In the genomic region with DNA sequence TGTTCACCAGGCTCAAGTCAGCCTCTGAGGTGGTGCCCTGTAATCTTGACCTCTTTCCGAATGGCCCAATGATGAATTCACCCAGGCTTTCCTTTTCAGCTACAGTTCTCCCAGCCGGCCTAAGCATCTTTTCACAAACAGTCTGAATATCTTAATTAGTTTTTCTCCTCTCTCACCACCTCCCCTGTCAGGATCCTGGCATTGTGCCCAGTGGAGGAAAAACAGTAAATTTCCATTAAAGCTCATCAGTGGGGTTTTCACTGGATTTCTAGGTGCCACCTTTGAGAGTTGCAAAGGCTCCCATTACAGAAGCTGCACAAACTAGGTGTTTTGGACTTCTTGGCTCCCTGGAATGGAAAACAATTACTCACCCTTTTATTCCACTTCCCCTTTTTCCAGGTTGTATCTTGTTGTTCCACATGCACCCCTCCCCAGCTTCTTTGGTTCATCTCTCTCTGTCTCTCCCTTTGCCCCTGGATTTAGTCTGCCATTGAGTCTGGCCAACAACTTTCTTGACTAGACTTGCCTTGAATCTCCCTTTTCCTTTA, we compare ENCODE assay signal across 14 cellular contexts.
DNase-seq lines count a peak whose midpoint lies in the region; ATAC-seq, FAIRE-seq and TF ChIP-seq lines count a peak whose summit lies in the region.
"Had no signal": no experiment of that assay in that cellular context is flagged by ENCODE, and none has a peak within 500 bp of the region (broad histone marks: within the 10 kb centered on the region; RNA-seq: fewer than 3 reads in every experiment).

No MANE protein-coding gene starts in this region.

- H3K27ac Mint-ChIP-seq in brain: peak overlapping the region in 4 of 5 experiments; percentile 3 to 56 (median 38)
- H3K27ac Mint-ChIP-seq: H9 had no signal

- H3K27me3 Mint-ChIP-seq in brain: peaks cover 4% of the 10 kb centered on the region

- peaks cover 14% of the 10 kb centered on the region for H3K4me1 Mint-ChIP-seq in brain

- DNase-seq in DMS 273 (lab: John Stamatoyannopoulos, UW; ENCODE audit: unreplicated experiment) (peak; percentile 4), DMS 273 treated with DMSO at 0.1 percent for 48 hours (lab: John Stamatoyannopoulos, UW) (no peak), GM12891 (ENCODE audit: insufficient read length, low spot score) (no peak), NCI-H2227 (lab: John Stamatoyannopoulos, UW; ENCODE audit: unreplicated experiment) (peak; percentile 64), T-helper 9 cell (no peak)
- DNase-seq in effector CD4-positive, alpha-beta T cell: no peak
- DNase-seq: H9, IMR-90, Kasumi-1, MV-4-11, NCI-H524 treated with DMSO at 0.1 percent for 48 hours, T1000 had no signal

- no peaks in the 10 kb centered on the region for H3K36me3 Mint-ChIP-seq in brain

- no peaks in the 10 kb centered on the region for H3K9me3 Mint-ChIP-seq in brain
- H3K9me3 Mint-ChIP-seq: H9 had no signal

- TF ChIP-seq POLR2A in GM12891 (IDR thresholded peaks at IDR 0.05; ENCODE audit: low read depth, low read length): no peak

- FAIRE-seq in GM12891 (lab: Jason Lieb, UNC): no peak

- no peak for ATAC-seq in HG03045 (IDR thresholded peaks at IDR 0.05; ENCODE audit: unreplicated experiment)

- H3K4me3 Mint-ChIP-seq in brain: peak overlapping the region in 1 of 5 experiments; percentile 4
- H3K4me3 Mint-ChIP-seq: H9 had no signal

- TF ChIP-seq CTCF in brain (conservative IDR thresholded peaks at IDR 0.05): no peak

TF ChIP-seq in GM12891, 5 proteins besides CTCF, POLR2A, EP300 and RAD21:
- TF ChIP-seq TAF1 (IDR thresholded peaks at IDR 0.05; ENCODE audit: low read depth, low read length) (no peak), SPI1 (IDR thresholded peaks at IDR 0.05; ENCODE audit: low read depth, low read length) (peak; percentile 31), POU2F2 (IDR thresholded peaks at IDR 0.05; ENCODE audit: low read depth, low read length) (no peak)

Comparison
In these comparisons a context has a peak if more than half of its experiments do, and no peak if none do; other contexts are left out.
1. DNase-seq: peak in DMS 273 (single experiment) and NCI-H2227 (single experiment); none in DMS 273 treated with DMSO at 0.1 percent for 48 hours (single experiment), GM12891 (single experiment), effector CD4-positive, alpha-beta T cell (single experiment) and T-helper 9 cell (single experiment).